26 cellular contexts compared by ENCODE assay signal in genomic region chr19:46035986-46036744, GRCh38. TPM values are rescaled to one million over a fixed set of nuclear protein-coding genes. Genes with fewer than 3 reads are reported as not detected.
"Had no signal": no experiment of that assay in that cellular context is flagged by ENCODE, and none has a peak within 500 bp of the region (broad histone marks: within the 10 kb centered on the region; RNA-seq: fewer than 3 reads in every experiment).

No MANE protein-coding gene starts in this region.

- H3K4me1 ChIP-seq: colonic mucosa, gastroesophageal sphincter, prostate gland, thyroid gland had no signal

- DNase-seq: activated CD4-positive, alpha-beta T cell treated with anti-CD3 and anti-CD28 coated beads for 36 hours; activated CD4-positive, alpha-beta T cell treated with anti-CD3 and anti-CD28 coated beads, Interleukin-2, amount 50 U/mL, for 4 hours; activated CD8-positive, alpha-beta memory T cell treated with anti-CD3 and anti-CD28 coated beads for 24 hours; activated CD8-positive, alpha-beta memory T cell treated with anti-CD3 and anti-CD28 coated beads, Interleukin-2, amount 50 U/mL, for 4 hours; activated naive CD4-positive, alpha-beta T cell treated with anti-CD3 and anti-CD28 coated beads for 36 hours; activated naive CD8-positive, alpha-beta T cell treated with anti-CD3 and anti-CD28 coated beads, Interleukin-2, amount 10 ng/mL, durations not matched to agents 7 days and 5 days; activated T-cell treated with anti-CD3 and anti-CD28 coated beads, Interleukin-2, amount 50 U/mL, for 48 hours; amniotic stem cell; colonic mucosa; dorsolateral prefrontal cortex; effector memory CD8-positive, alpha-beta T cell; esophagus squamous epithelium; head of caudate nucleus; hypothalamus; left ventricle myocardium superior; stimulated activated CD4-positive, alpha-beta T cell treated with anti-CD3 and anti-CD28 coated beads, Interleukin-12 subunit alpha, Interleukin-12 subunit beta, amount 100 ng/mL, for 4 hours; stimulated activated CD4-positive, alpha-beta T cell treated with anti-CD3 and anti-CD28 coated beads, Interleukin-4, amount 100 ng/mL, for 4 hours; substantia nigra; T-helper 9 cell; thyroid gland had no signal

- ATAC-seq: activated CD4-positive, alpha-beta T cell treated with anti-CD3 and anti-CD28 coated beads for 36 hours; effector memory CD8-positive, alpha-beta T cell; gastroesophageal sphincter; left ventricle myocardium superior had no signal

- H3K27ac Mint-ChIP-seq: activated CD4-positive, alpha-beta T cell treated with anti-CD3 and anti-CD28 coated beads for 36 hours; activated naive CD4-positive, alpha-beta T cell treated with anti-CD3 and anti-CD28 coated beads for 36 hours; activated naive CD8-positive, alpha-beta T cell treated with anti-CD3 and anti-CD28 coated beads, Interleukin-2, amount 10 ng/mL, durations not matched to agents 7 days and 5 days; effector memory CD8-positive, alpha-beta T cell; stimulated activated naive CD8-positive, alpha-beta T cell treated with anti-CD3 and anti-CD28 coated beads, Interleukin-15, Interleukin-2, amounts not matched to agents 100 ng/mL and 50 ng/mL, for 24 hours had no signal

- H3K27me3 ChIP-seq: colonic mucosa, dorsolateral prefrontal cortex, thyroid gland had no signal

- H3K4me3 Mint-ChIP-seq: activated CD4-positive, alpha-beta T cell treated with anti-CD3 and anti-CD28 coated beads for 36 hours; activated naive CD4-positive, alpha-beta T cell treated with anti-CD3 and anti-CD28 coated beads for 36 hours; activated naive CD8-positive, alpha-beta T cell treated with anti-CD3 and anti-CD28 coated beads, Interleukin-2, amount 10 ng/mL, durations not matched to agents 7 days and 5 days; effector memory CD8-positive, alpha-beta T cell; stimulated activated naive CD8-positive, alpha-beta T cell treated with anti-CD3 and anti-CD28 coated beads, Interleukin-15, Interleukin-2, amounts not matched to agents 100 ng/mL and 50 ng/mL, for 24 hours had no signal

- H3K4me3 ChIP-seq: colonic mucosa, dorsolateral prefrontal cortex, esophagus squamous epithelium, gastroesophageal sphincter, prostate gland, thyroid gland had no signal

- H3K9me3 Mint-ChIP-seq: activated naive CD4-positive, alpha-beta T cell treated with anti-CD3 and anti-CD28 coated beads for 36 hours; activated naive CD8-positive, alpha-beta T cell treated with anti-CD3 and anti-CD28 coated beads, Interleukin-2, amount 10 ng/mL, durations not matched to agents 7 days and 5 days; effector memory CD8-positive, alpha-beta T cell; stimulated activated naive CD8-positive, alpha-beta T cell treated with anti-CD3 and anti-CD28 coated beads, Interleukin-15, Interleukin-2, amounts not matched to agents 100 ng/mL and 50 ng/mL, for 24 hours had no signal

- H3K27ac ChIP-seq: colonic mucosa, dorsolateral prefrontal cortex, esophagus squamous epithelium, gastroesophageal sphincter, prostate gland, thyroid gland had no signal

- H3K9me3 ChIP-seq: colonic mucosa, esophagus squamous epithelium, gastroesophageal sphincter, prostate gland, thyroid gland had no signal

- H3K36me3 ChIP-seq: colonic mucosa, esophagus squamous epithelium, gastroesophageal sphincter, prostate gland, thyroid gland had no signal

- H3K4me1 Mint-ChIP-seq: activated CD4-positive, alpha-beta T cell treated with anti-CD3 and anti-CD28 coated beads for 36 hours; activated naive CD8-positive, alpha-beta T cell treated with anti-CD3 and anti-CD28 coated beads, Interleukin-2, amount 10 ng/mL, durations not matched to agents 7 days and 5 days had no signal

RNA-seq across cellular contexts. Expression of gene IGFL4, which starts 4.6 kb away (rescaled TPM):
- total RNA-seq: activated CD4-positive, alpha-beta T cell treated with anti-CD3 and anti-CD28 coated beads for 36 hours; activated naive CD4-positive, alpha-beta T cell treated with anti-CD3 and anti-CD28 coated beads for 36 hours; activated naive CD8-positive, alpha-beta T cell treated with anti-CD3 and anti-CD28 coated beads, Interleukin-2, amount 10 ng/mL, durations not matched to agents 7 days and 5 days; bronchial epithelial cell; colonic mucosa; esophagus squamous epithelium; gastroesophageal sphincter; left ventricle myocardium superior; osteocyte; prostate gland; T-helper 1 cell treated with Interleukin-12 subunit alpha and Interleukin-12 subunit beta and Interleukin-4 antibody, amounts not matched to agents 30 ng/mL and 1 ng/mL, for 36 hours; thyroid gland had no signal

RNA-seq across cellular contexts. Expression of gene PGLYRP1, which starts 13.3 kb away (rescaled TPM):
- total RNA-seq: activated CD4-positive, alpha-beta T cell treated with anti-CD3 and anti-CD28 coated beads for 36 hours; activated naive CD4-positive, alpha-beta T cell treated with anti-CD3 and anti-CD28 coated beads for 36 hours; activated naive CD8-positive, alpha-beta T cell treated with anti-CD3 and anti-CD28 coated beads, Interleukin-2, amount 10 ng/mL, durations not matched to agents 7 days and 5 days; bronchial epithelial cell; colonic mucosa; esophagus squamous epithelium; gastroesophageal sphincter; osteocyte; prostate gland; T-helper 1 cell treated with Interleukin-12 subunit alpha and Interleukin-12 subunit beta and Interleukin-4 antibody, amounts not matched to agents 30 ng/mL and 1 ng/mL, for 36 hours had no signal
